In the genomic region with DNA sequence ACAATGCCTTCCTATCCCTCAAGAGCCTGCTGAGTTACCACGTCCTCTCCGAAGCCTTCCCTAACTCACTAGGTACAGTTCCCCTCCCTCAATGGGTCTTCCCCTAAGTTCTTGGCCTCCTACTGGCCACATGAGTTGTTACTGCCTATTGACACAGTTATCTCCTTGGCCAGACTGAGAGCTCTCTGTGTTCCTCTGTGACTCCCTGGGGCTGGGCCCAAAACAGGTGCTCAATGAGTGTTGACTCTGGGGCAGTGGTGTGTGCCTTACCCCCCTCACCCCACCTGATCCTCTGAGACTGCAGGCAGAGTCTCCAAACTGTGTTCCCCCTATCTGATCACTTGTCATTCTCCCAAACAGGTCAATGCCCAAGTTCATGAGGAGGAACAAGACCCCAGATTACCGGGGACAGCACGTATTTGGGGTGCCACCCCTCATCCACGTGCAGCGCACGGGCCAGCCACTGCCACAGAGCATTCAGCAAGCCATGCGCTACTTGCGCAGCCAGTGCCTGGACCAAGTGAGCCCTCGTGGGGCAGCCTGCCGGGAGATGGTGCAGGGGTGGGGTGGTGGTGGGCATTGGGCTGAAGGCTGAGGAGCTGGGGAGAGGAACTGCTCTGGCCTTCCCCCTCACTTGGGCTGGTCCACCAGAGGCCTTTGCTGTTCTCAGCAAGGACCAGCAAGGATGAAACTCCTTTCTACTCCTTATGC, we compare ENCODE assay signal across 12 cellular contexts.
DNase-seq lines count a peak whose midpoint lies in the region; ATAC-seq and TF ChIP-seq lines count a peak whose summit lies in the region.
"Had no signal": no experiment of that assay in that cellular context is flagged by ENCODE, and none has a peak within 500 bp of the region (broad histone marks: within the 10 kb centered on the region; RNA-seq: fewer than 3 reads in every experiment).

No MANE protein-coding gene starts in this region.

- H3K4me1 ChIP-seq in GM23248 (ENCODE audit: insufficient read depth) (no peaks in the 10 kb centered on the region), PC-3 (ENCODE audit: insufficient read depth, low read length) (no peaks in the 10 kb centered on the region), prostate gland (replicated peaks) (no peaks in the 10 kb centered on the region)
- H3K4me1 ChIP-seq: ascending aorta had no signal

- no peak overlapping the region for H3K27ac ChIP-seq in GM23248
- no peak overlapping the region for H3K27ac ChIP-seq in PC-3 (ENCODE audit: low read length)
- H3K27ac ChIP-seq in prostate gland = no peak overlapping the region
- H3K27ac ChIP-seq: ascending aorta had no signal

- BruUV-seq in PC-3 (replicated peaks; lab: Mats Ljungman, UMichigan) = no TSS peak

- H3K9ac ChIP-seq in GM23248 = no peak overlapping the region
- H3K9ac ChIP-seq in PC-3 (ENCODE audit: low read length) = no peak overlapping the region

- intact Hi-C loops in PC-3 (cut with micrococcal nuclease) = no loop called here
- intact Hi-C loops in prostate gland (cut with DNase I) = no loop called here

- no peaks in the 10 kb centered on the region for H4K20me1 ChIP-seq in GM23248 (ENCODE audit: insufficient read depth)
- H4K20me1 ChIP-seq in PC-3 (ENCODE audit: low read length) = no peaks in the 10 kb centered on the region

- POLR2A ChIA-PET in PC-3 (lab: Charles Lee; ENCODE audit: unreplicated experiment) = no interaction called here

- H2AFZ ChIP-seq in GM23248 (no peak overlapping the region), PC-3 (ENCODE audit: low read length) (no peak overlapping the region)

- no peak for TF ChIP-seq POLR2A in prostate gland (IDR thresholded peaks at IDR 0.05)

- H3K79me2 ChIP-seq in GM23248 (ENCODE audit: insufficient read depth) (no peaks in the 10 kb centered on the region), PC-3 (ENCODE audit: low read length) (no peaks in the 10 kb centered on the region)

- 90 to 91% methylated on average over 4 to 11 of the region's 11 CpGs for WGBS in GM23248 (ENCODE audit: low coverage in 1 of 2, low lambda C conversion rate in 2 of 2, missing lambda C conversion rate in 2 of 2), 2 experiments
- WGBS in prostate gland = 87% methylated on average over 10 of the region's 11 CpGs

- peak; percentile 11 for DNase-seq in GM23248
- peak; percentile 4 for DNase-seq in PC-3
- DNase-seq in fibroblast of mammary gland (ENCODE audit: low read depth) = peak; percentile 5
- DNase-seq in prostate gland (ENCODE audit: low spot score) = peak; percentile 7
- DNase-seq in GM19238 (ENCODE audit: insufficient read length, low spot score) = no peak
- DNase-seq in COLO829 (ENCODE audit: low spot score) = no peak
- DNase-seq: activated CD8-positive, alpha-beta memory T cell treated with anti-CD3 and anti-CD28 coated beads for 24 hours; hippocampal formation; naive thymus-derived CD4-positive, alpha-beta T cell; stimulated activated CD4-positive, alpha-beta T cell treated with anti-CD3 and anti-CD28 coated beads, Interleukin-4, amount 100 ng/mL, for 1 hour had no signal

- no peak overlapping the region for H3K4me2 ChIP-seq in GM23248 (ENCODE audit: unreplicated experiment)
- H3K4me2 ChIP-seq in PC-3 (ENCODE audit: low read length) = no peak overlapping the region

- no peaks in the 10 kb centered on the region for H3K9me3 ChIP-seq in GM23248 (ENCODE audit: low read depth)
- H3K9me3 ChIP-seq in PC-3 (ENCODE audit: low read length) = no peaks in the 10 kb centered on the region
- no peaks in the 10 kb centered on the region for H3K9me3 ChIP-seq in prostate gland
- H3K9me3 ChIP-seq: ascending aorta had no signal

- no peaks in the 10 kb centered on the region for H3K9me2 ChIP-seq in GM23248 (ENCODE audit: insufficient read depth)
- H3K9me2 ChIP-seq in PC-3 (replicated peaks; ENCODE audit: low read length) = no peaks in the 10 kb centered on the region

- CTCF ChIA-PET in PC-3 (lab: Charles Lee) = interaction anchor here (0.7 kb wide), 1 partner anchor 9 kb away, joined by 3 read pairs; no protein-coding TSS in a partner anchor

- H3K27me3 ChIP-seq in GM23248 (replicated peaks; ENCODE audit: insufficient read depth) = no peaks in the 10 kb centered on the region
- H3K27me3 ChIP-seq in PC-3 (ENCODE audit: low read length) = no peaks in the 10 kb centered on the region
- no peaks in the 10 kb centered on the region for H3K27me3 ChIP-seq in prostate gland (replicated peaks; ENCODE audit: insufficient read depth)
- H3K27me3 ChIP-seq: ascending aorta had no signal

- TF ChIP-seq CTCF in PC-3 (conservative IDR thresholded peaks at IDR 0.05; ENCODE audit: low read depth, low read length) = peak; percentile 39
- TF ChIP-seq CTCF in fibroblast of mammary gland (conservative IDR thresholded peaks at IDR 0.05; ENCODE audit: control insufficient read depth, insufficient read depth, low read depth, low read length) = peak; percentile 34
- no peak for TF ChIP-seq CTCF in prostate gland (IDR thresholded peaks at IDR 0.05)

- H3K36me3 ChIP-seq in GM23248 (ENCODE audit: low read depth) = no peaks in the 10 kb centered on the region
- no peaks in the 10 kb centered on the region for H3K36me3 ChIP-seq in PC-3 (ENCODE audit: low read depth, low read length)
- no peaks in the 10 kb centered on the region for H3K36me3 ChIP-seq in prostate gland

- ATAC-seq in PC-3 = peak; percentile 60; the same call in 1 of the 2 replicates
- no peak for ATAC-seq in GM18517 (IDR thresholded peaks at IDR 0.05; ENCODE audit: unreplicated experiment)
- ATAC-seq: naive thymus-derived CD4-positive, alpha-beta T cell had no signal

- in situ Hi-C loops in GM23248 (cut with MboI) = loop anchor here (25.0 kb wide), 2 partner anchors 183 to 533 kb away; no protein-coding TSS in a partner anchor

- H3K4me3 ChIP-seq in GM23248 = no peak overlapping the region
- H3K4me3 ChIP-seq in PC-3 (ENCODE audit: low read length) = no peak overlapping the region
- H3K4me3 ChIP-seq in fibroblast of mammary gland (ENCODE audit: control insufficient read depth, low read depth, low read length) = no peak overlapping the region
- no peak overlapping the region for H3K4me3 ChIP-seq in prostate gland
- H3K4me3 ChIP-seq: ascending aorta had no signal

- H3F3A ChIP-seq in GM23248 (ENCODE audit: insufficient read depth) (no peaks in the 10 kb centered on the region), PC-3 (ENCODE audit: low read length, unreplicated experiment) (no peaks in the 10 kb centered on the region)

Comparison
In these comparisons a context has a peak if more than half of its experiments do, and no peak if none do; other contexts are left out.
1. DNase-seq: peak in GM23248 (single experiment), PC-3 (single experiment), fibroblast of mammary gland (single experiment) and prostate gland (single experiment); none in GM19238 (single experiment) and COLO829 (single experiment).
2. CTCF ChIP-seq: peak in PC-3 (single experiment) and fibroblast of mammary gland (single experiment); none in prostate gland (0 of 4).